ENCODE assay signal across 1 cellular context in the genomic region with DNA sequence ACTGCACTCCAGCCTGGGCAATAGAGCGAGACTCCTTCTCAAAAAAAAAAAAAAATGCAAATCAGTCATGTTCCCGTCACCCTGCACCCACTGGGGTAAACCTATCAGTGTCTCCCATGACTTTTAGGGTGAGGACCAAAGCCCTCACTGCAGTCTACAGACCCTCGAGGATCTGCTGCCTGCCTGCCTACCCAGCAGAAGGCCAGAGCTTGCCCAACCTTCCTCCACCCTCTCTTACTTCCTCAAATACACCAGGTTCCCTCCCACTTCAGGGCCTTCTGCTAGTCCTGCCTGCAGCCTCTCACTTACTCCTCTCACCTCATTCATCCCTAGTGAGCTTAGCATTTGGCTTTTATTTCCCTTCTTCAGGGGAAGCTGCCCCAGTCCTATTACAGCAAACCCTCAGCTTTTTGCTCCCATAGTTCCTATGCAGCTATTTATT.
TF ChIP-seq lines count a peak whose summit lies in the region.

No MANE protein-coding gene starts in this region.

TF ChIP-seq in IMR-90, 13 proteins besides CTCF, POLR2A, EP300 and RAD21 (continued from another document):
- TF ChIP-seq SMC3 (IDR thresholded peaks at IDR 0.05; ENCODE audit: low read depth, low read length) (no peak), RCOR1 (IDR thresholded peaks at IDR 0.05; ENCODE audit: insufficient replicate concordance, low read length) (no peak), MAFK (IDR thresholded peaks at IDR 0.05; ENCODE audit: low read depth, low read length) (no peak), NFE2L2 (IDR thresholded peaks at IDR 0.05; ENCODE audit: low read depth, low read length) (no peak)
